In genomic region chr3:45685722-45686121, GRCh38 we compare ENCODE assay signal across 6 cellular contexts. TPM values are rescaled to one million over a fixed set of nuclear protein-coding genes. Genes with fewer than 3 reads are reported as not detected.
DNase-seq lines count a peak whose midpoint lies in the region; ATAC-seq, FAIRE-seq and TF ChIP-seq lines count a peak whose summit lies in the region.
"Not testable (repeated sequence)": the region's sequence is repeated elsewhere in the genome, so short reads cannot be mapped to it uniquely, and the experiment has no call there.

No MANE protein-coding gene starts in this region.

- FAIRE-seq in K562 (lab: Jason Lieb, UNC) = not testable (repeated sequence)

- 8% methylated on average over 4 of the region's 4 CpGs for WGBS in K562 (ENCODE audit: insufficient coverage, low coverage, missing lambda C conversion rate)

- not testable (repeated sequence) for ATAC-seq in K562; naive B cell (ENCODE audit: low read depth in 2 of 2)

- H3K9me1 ChIP-seq in K562 (ENCODE audit: control insufficient read depth, insufficient read depth, low read length) = not testable (repeated sequence)

- peaks cover 32% of the 10 kb centered on the region for H3K4me1 Mint-ChIP-seq in Caco-2 (ENCODE audit: low read depth, unreplicated experiment)
- peaks cover 19 to 26% (median 20%) of the 10 kb centered on the region in 3 donors for H3K4me1 Mint-ChIP-seq in naive B cell
- peaks cover 15% of the 10 kb centered on the region for H3K4me1 Mint-ChIP-seq in progenitor cell of endocrine pancreas (ENCODE audit: low read depth)

- H3K36me3 Mint-ChIP-seq in Caco-2 (ENCODE audit: insufficient read depth, unreplicated experiment) = peaks cover 52% of the 10 kb centered on the region
- not testable (repeated sequence) for H3K36me3 Mint-ChIP-seq in naive B cell; progenitor cell of endocrine pancreas (ENCODE audit: insufficient read depth)

- not testable (repeated sequence) for H3K4me3 ChIP-seq in Caco-2 (ENCODE audit: low read depth, low read length); K562; cardiac muscle cell
- 0 out of 2 replicates have a peak overlapping the region, but pooled peaks have one; percentile 15 for H3K4me3 ChIP-seq in HUES6 (ENCODE audit: low read depth, low read length)

- not testable (repeated sequence) for H4K20me1 ChIP-seq in K562 (replicated peaks; ENCODE audit: control insufficient read depth, insufficient read depth, low read length)

- in situ Hi-C loops in K562 (cut with MboI) = not testable (repeated sequence)

- not testable (repeated sequence) for TF ChIP-seq RAD21 in K562 (CRISPR knock-in tag; conservative IDR thresholded peaks at IDR 0.05 in 1 of 2, IDR thresholded peaks at IDR 0.05 in 1 of 2)

- H3K27ac ChIP-seq in HUES6 (ENCODE audit: low read depth, low read length) = peak overlapping the region; percentile 39; the same call in 1 of the 2 replicates
- not testable (repeated sequence) for H3K27ac ChIP-seq in K562 (ENCODE audit: extremely low read depth, low read depth, low read length)
- H3K27ac ChIP-seq in cardiac muscle cell = peak overlapping the region; percentile 29

- TF ChIP-seq EP300 in K562 (IDR thresholded peaks at IDR 0.05; ENCODE audit: low read length) = not testable (repeated sequence)

- TF ChIP-seq POLR2A in K562 (conservative IDR thresholded peaks at IDR 0.05) = not testable (repeated sequence)

- H3K9ac ChIP-seq in HUES6 (ENCODE audit: low read length) = peak overlapping the region; percentile 34
- H3K9ac ChIP-seq in K562 (ENCODE audit: insufficient read depth in 1 of 2, low read depth in 2 of 2, low read length in 2 of 2) = not testable (repeated sequence)

- not testable (repeated sequence) for BruUV-seq in Caco-2 (replicated peaks; lab: Mats Ljungman, UMichigan); K562 (replicated peaks; lab: Mats Ljungman, UMichigan)

- H3K27me3 Mint-ChIP-seq in Caco-2 (ENCODE audit: insufficient read depth, unreplicated experiment); naive B cell; progenitor cell of endocrine pancreas: not testable (repeated sequence)

- H3K27ac Mint-ChIP-seq in Caco-2 (ENCODE audit: unreplicated experiment) = peak overlapping the region; percentile 67
- peak overlapping the region in 4 of 6 donors; percentile 41 to 51 (median 44) for H3K27ac Mint-ChIP-seq in naive B cell
- H3K27ac Mint-ChIP-seq in progenitor cell of endocrine pancreas = peak overlapping the region; percentile 93

- H3K9me3 Mint-ChIP-seq in Caco-2 (ENCODE audit: unreplicated experiment); naive B cell; progenitor cell of endocrine pancreas (ENCODE audit: low read depth): not testable (repeated sequence)

- not testable (repeated sequence) for H3K9me3 ChIP-seq in Caco-2; K562 (replicated peaks; ENCODE audit: control insufficient read depth, insufficient read depth, low read depth, low read length); cardiac muscle cell (ENCODE audit: low read depth)
- peaks cover 12% of the 10 kb centered on the region for H3K9me3 ChIP-seq in HUES6 (ENCODE audit: control insufficient read depth, insufficient read depth, low read depth, low read length)

- not testable (repeated sequence) for H3K4me1 ChIP-seq in Caco-2
- peaks cover 23% of the 10 kb centered on the region for H3K4me1 ChIP-seq in HUES6 (ENCODE audit: control insufficient read depth, insufficient read depth, low read length)
- peaks cover 4 to 12% of the 10 kb centered on the region in 2 experiments; a peak in 4 of 5 replicates for H3K4me1 ChIP-seq in K562 (replicated peaks in 1 of 2; ENCODE audit: control insufficient read depth in 2 of 2, insufficient read depth in 2 of 2, low read length in 2 of 2)
- peaks cover 12% of the 10 kb centered on the region for H3K4me1 ChIP-seq in cardiac muscle cell (ENCODE audit: low read depth)

- peaks cover 15% of the 10 kb centered on the region for H3K79me2 ChIP-seq in K562 (ENCODE audit: control insufficient read depth, insufficient read depth, low read length)

- POLR2A ChIA-PET in Caco-2 (lab: Charles Lee); K562 (lab: Yijun Ruan, JAX): not testable (repeated sequence)

- DNase-seq in Caco-2; K562 (ENCODE audit: extremely low read depth in 1 of 4, low spot score in 3 of 4); cardiac muscle cell (ENCODE audit: low read depth in 1 of 2, low spot score in 1 of 2); naive B cell; progenitor cell of endocrine pancreas (ENCODE audit: low spot score, unreplicated experiment): not testable (repeated sequence)

- not testable (repeated sequence) for H3K36me3 ChIP-seq in Caco-2 (ENCODE audit: control insufficient read depth, insufficient read depth, low read length); HUES6 (ENCODE audit: control insufficient read depth, insufficient read depth, low read length); K562 (ENCODE audit: control insufficient read depth, insufficient read depth, low read length); cardiac muscle cell

- H2AFZ ChIP-seq in K562 (ENCODE audit: low read depth, low read length) = not testable (repeated sequence)

- TF ChIP-seq CTCF in Caco-2 (IDR thresholded peaks at IDR 0.05; ENCODE audit: insufficient read depth in 1 of 2, low read depth in 1 of 2, low read length in 1 of 2, severe bottlenecking in 1 of 2, unreplicated experiment in 1 of 2); K562 (IDR thresholded peaks at IDR 0.05 in 2 of 3, conservative IDR thresholded peaks at IDR 0.05 in 1 of 3; ENCODE audit: insufficient read depth in 2 of 3, low read depth in 1 of 3, low read length in 3 of 3); cardiac muscle cell (IDR thresholded peaks at IDR 0.05; ENCODE audit: low read depth, low read length); progenitor cell of endocrine pancreas (IDR thresholded peaks at IDR 0.05; ENCODE audit: unreplicated experiment): not testable (repeated sequence)

- not testable (repeated sequence) for H3K4me2 ChIP-seq in K562 (ENCODE audit: insufficient read depth, low read length)

- intact Hi-C loops in Caco-2 (cut with micrococcal nuclease; ENCODE audit: unreplicated experiment); K562 (cut with micrococcal nuclease): not testable (repeated sequence)

- H3K4me3 Mint-ChIP-seq in Caco-2 (ENCODE audit: unreplicated experiment) (peak overlapping the region; percentile 6), naive B cell (peak overlapping the region in 3 of 8 donors; percentile 0 to 63 (median 57))
- not testable (repeated sequence) for H3K4me3 Mint-ChIP-seq in progenitor cell of endocrine pancreas (ENCODE audit: low read depth)

- H3K27me3 ChIP-seq in Caco-2 (replicated peaks; ENCODE audit: control insufficient read depth, insufficient read depth, low read length); HUES6 (ENCODE audit: control insufficient read depth, insufficient read depth, low read length); K562 (ENCODE audit: control insufficient read depth in 2 of 2, insufficient read depth in 2 of 2, low read length in 2 of 2); cardiac muscle cell: not testable (repeated sequence)

- CTCF ChIA-PET in Caco-2 (lab: Charles Lee) = interaction anchor here (0.6 kb wide), 1 partner anchor 40 kb away, joined by 4 read pairs; no protein-coding TSS in a partner anchor
- CTCF ChIA-PET in K562 (lab: Yijun Ruan, JAX; ENCODE audit: low intra/inter-chr PET ratio) = not testable (repeated sequence)

TF ChIP-seq in K562, 482 proteins besides CTCF, POLR2A, EP300 and RAD21 (continues in another document):
- TF ChIP-seq THRB (CRISPR knock-in tag; conservative IDR thresholded peaks at IDR 0.05) = 0 out of 2 replicates have a peak, but pooled peaks have one; percentile 44

RNA-seq across cellular contexts. Expression of gene SACM1L, which starts 3.5 kb away (rescaled TPM):
- total RNA-seq in Caco-2 (2022) = 51.0 and 53.5 TPM in 2 replicates
- 66.1 and 180 TPM in 2 replicates for total RNA-seq in K562 (2011; cell fraction: chromatin; rRNA removed; ENCODE audit: low replicate concordance)
- 30.4 and 44.0 TPM in 2 replicates for total RNA-seq in K562 (2011; cell fraction: nucleolus; rRNA removed)
- 88.9 and 111 TPM in 2 replicates for total RNA-seq in K562 (2011; cell fraction: nucleoplasm; rRNA removed)
- 25.7 and 29.6 TPM in 2 replicates for total RNA-seq in K562 (2014; rRNA removed)
- total RNA-seq in K562 (2014; rRNA removed; fragmentation: Illumina TruSeq; extraction: Trizol) = 37.4 and 41.8 TPM in 2 replicates
- 32.8 and 39.3 TPM in 2 replicates for total RNA-seq in K562 (2015; rRNA removed; fragmentation: Illumina TruSeq; extraction: Trizol)
- total RNA-seq in K562 (2021) = 51.2 and 52.7 TPM in 2 replicates
- 56.6 and 67.2 TPM in 2 replicates for polyA plus RNA-seq in K562 (2011; rRNA removed)
- 7.9 and 21.0 TPM in 2 replicates for polyA plus RNA-seq in K562 (2011; cell fraction: cytosol; rRNA removed)
- 48.2 and 64.0 TPM in 2 replicates for polyA plus RNA-seq in K562 (2011; cell fraction: nucleus; rRNA removed)
- 38.5 and 66.8 TPM in 2 replicates for polyA plus RNA-seq in K562 (2012)
- 45.3 and 50.4 TPM in 2 replicates for polyA plus RNA-seq in K562 (2014; fragmentation: Illumina TruSeq; extraction: Trizol)
- 10 to 100 TPM; 33.0 to 50.4 TPM for polyA plus RNA-seq in K562 (2014; fragmentation: Nextera tagmentation; extraction: Ambion mirVana)
- polyA plus RNA-seq in K562 (2014; rRNA removed) = 40.3 and 43.5 TPM in 2 replicates
- 66.2 and 77.8 TPM in 2 replicates for polyA minus RNA-seq in K562 (2011; rRNA and poly(A)+ RNA removed)
- 36.9 and 46.6 TPM in 2 replicates for polyA minus RNA-seq in K562 (2011; cell fraction: cytosol; rRNA and poly(A)+ RNA removed)
- 47.9 and 88.0 TPM in 2 replicates for polyA minus RNA-seq in K562 (2011; cell fraction: nucleus; rRNA and poly(A)+ RNA removed)
- 15.7 and 37.5 TPM in 2 replicates for total RNA-seq in cardiac muscle cell
- 32.8 and 37.4 TPM in 2 replicates for polyA plus RNA-seq in cardiac muscle cell
- 10 to 100 TPM in 4 of 6 donors, 1 to 10 TPM in 2; 7.3 to 19.2 (median 15.4) TPM for polyA plus RNA-seq in naive B cell (ENCODE audit: low read depth in 6 of 6)
- 56.7 and 61.3 TPM in 2 replicates for total RNA-seq in progenitor cell of endocrine pancreas
